Comparison of ENCODE assay signal across 29 cellular contexts in genomic region chr6:40015530-40015929, GRCh38.
"Had no signal": no experiment of that assay in that cellular context is flagged by ENCODE, and none has a peak within 500 bp of the region (broad histone marks: within the 10 kb centered on the region; RNA-seq: fewer than 3 reads in every experiment).

No MANE protein-coding gene starts in this region.

- H3K4me3 Mint-ChIP-seq: dendritic cell treated with granulocyte-macrophage colony-stimulating factor and Interleukin-4, amounts not matched to agents 40 ng/mL and 50 ng/mL, for 4 days; effector memory CD8-positive, alpha-beta T cell; endodermal cell had no signal

- FAIRE-seq: colon, endometrium, endothelial cell of umbilical vein, frontal cortex had no signal

- H3K27ac Mint-ChIP-seq: dendritic cell treated with granulocyte-macrophage colony-stimulating factor and Interleukin-4, amounts not matched to agents 40 ng/mL and 50 ng/mL, for 4 days; effector memory CD8-positive, alpha-beta T cell; endodermal cell had no signal

- ATAC-seq: effector memory CD8-positive, alpha-beta T cell; esophagus mucosa; foreskin keratinocyte; gastrocnemius medialis; gastroesophageal sphincter; heart left ventricle; heart right ventricle had no signal

- H3K4me1 ChIP-seq: colonic mucosa, esophagus muscularis mucosa, esophagus squamous epithelium, foreskin keratinocyte, gastrocnemius medialis, gastroesophageal sphincter, heart left ventricle, heart right ventricle had no signal

- H3K9me3 ChIP-seq: colonic mucosa, gastrocnemius medialis had no signal

- H3K4me3 ChIP-seq: colonic mucosa, coronary artery, dorsolateral prefrontal cortex, esophagus muscularis mucosa, esophagus squamous epithelium, gastrocnemius medialis, gastroesophageal sphincter, heart left ventricle, heart right ventricle had no signal

- H3K27me3 Mint-ChIP-seq: dendritic cell treated with granulocyte-macrophage colony-stimulating factor and Interleukin-4, amounts not matched to agents 40 ng/mL and 50 ng/mL, for 4 days had no signal

- H3K27me3 ChIP-seq: colonic mucosa, esophagus squamous epithelium, foreskin keratinocyte, gastroesophageal sphincter, heart left ventricle had no signal

- H3K36me3 ChIP-seq: colonic mucosa, esophagus muscularis mucosa, esophagus squamous epithelium, gastrocnemius medialis, gastroesophageal sphincter, heart left ventricle, heart right ventricle had no signal

- DNase-seq: colonic mucosa; cortex of kidney; dermis blood vessel endothelial cell; dorsolateral prefrontal cortex; effector CD4-positive, alpha-beta T cell; effector CD8-positive, alpha-beta T cell; effector memory CD4-positive, alpha-beta T cell; effector memory CD8-positive, alpha-beta T cell; endodermal cell; erythroblast; esophagus squamous epithelium; foreskin fibroblast; foreskin keratinocyte; foreskin melanocyte; gastrocnemius medialis; glutamatergic neuron; head of caudate nucleus; heart left ventricle; heart right ventricle had no signal

- H3K27ac ChIP-seq: colonic mucosa, coronary artery, dorsolateral prefrontal cortex, epithelial cell of prostate, esophagus muscularis mucosa, esophagus squamous epithelium, foreskin keratinocyte, gastrocnemius medialis, gastroesophageal sphincter, heart left ventricle, heart right ventricle had no signal
